ENCODE assay signal across 7 cellular contexts in genomic region chr10:49594594-49594993, GRCh38. TPM values are rescaled to one million over a fixed set of nuclear protein-coding genes. Genes with fewer than 3 reads are reported as not detected.
DNase-seq lines count a peak whose midpoint lies in the region; ATAC-seq, FAIRE-seq and TF ChIP-seq lines count a peak whose summit lies in the region.

No MANE protein-coding gene starts in this region.

- no peak overlapping the region for H2AK5ac ChIP-seq in H9 (ENCODE audit: insufficient read length, low read length)

- no peak overlapping the region for H3K4me3 Mint-ChIP-seq in H9

- H3K79me1 ChIP-seq in H9 (ENCODE audit: insufficient read depth, low read depth, low read length, poor library complexity, severe bottlenecking): no peaks in the 10 kb centered on the region

- no peak overlapping the region for H4K91ac ChIP-seq in H9 (ENCODE audit: insufficient read length, low read depth, low read length)

- no peaks in the 10 kb centered on the region for H3K9me3 Mint-ChIP-seq in H9

- no peaks in the 10 kb centered on the region for H4K20me1 ChIP-seq in H9 (ENCODE audit: control insufficient read depth, insufficient read depth, insufficient read length)

- FAIRE-seq in bronchial epithelial cell (lab: Jason Lieb, UNC): no peak

- H3K36me3 Mint-ChIP-seq in H9 (ENCODE audit: insufficient read depth in 1 of 3, low read depth in 3 of 3): no peaks in the 10 kb centered on the region

- WGBS in H9 (ENCODE audit: extremely low coverage, insufficient read length, low lambda C conversion rate): no CpG with 5 or more reads among the region's 6 CpGs

- H3K27me3 ChIP-seq in H9 (ENCODE audit: insufficient read depth, low read length): no peaks in the 10 kb centered on the region
- no peaks in the 10 kb centered on the region for H3K27me3 ChIP-seq in bronchial epithelial cell (ENCODE audit: control insufficient read depth, insufficient read depth, low read length)
- H3K27me3 ChIP-seq in uterus: no peaks in the 10 kb centered on the region

- no peak overlapping the region for H2BK120ac ChIP-seq in H9 (ENCODE audit: low read depth, low read length, poor library complexity, severe bottlenecking)

- DNase-seq in DMS153 (lab: John Stamatoyannopoulos, UW) (peak; percentile 31), H9 (peak; percentile 66), NCI-H82 (lab: John Stamatoyannopoulos, UW) (peak; percentile 77), bronchial epithelial cell (ENCODE audit: low read depth) (peak; percentile 50), left colon (peak in 1 of 2 donors; percentile 48), uterus (peak in 1 of 2 donors; percentile 28)

- peaks cover 13% of the 10 kb centered on the region in 2 experiments for H3K4me1 Mint-ChIP-seq in H9

- H3K4me2 ChIP-seq in H9 (ENCODE audit: insufficient read depth, insufficient read length, low read length): no peak overlapping the region

- H3K9ac ChIP-seq in H9 (ENCODE audit: extremely low read depth, insufficient read length, low read length): no peak overlapping the region

- no peak overlapping the region for H3K56ac ChIP-seq in H9 (ENCODE audit: insufficient read length, low read depth, low read length)

- no peak overlapping the region for H3K27ac Mint-ChIP-seq in H9

- no peaks in the 10 kb centered on the region for H3K4me1 ChIP-seq in H9 (ENCODE audit: insufficient read depth, low read length)
- no peaks in the 10 kb centered on the region for H3K4me1 ChIP-seq in uterus

- no peak overlapping the region for H4K8ac ChIP-seq in H9 (replicated peaks; ENCODE audit: insufficient read length, low read depth, low read length)

- H3K23ac ChIP-seq in H9 (ENCODE audit: insufficient read length, low read depth, low read length): no peak overlapping the region

- H2BK5ac ChIP-seq in H9 (ENCODE audit: insufficient read length, low read length): no peak overlapping the region

- no peak overlapping the region for H3T11ph ChIP-seq in H9 (ENCODE audit: low read length)

- H3K79me2 ChIP-seq in H9 (ENCODE audit: insufficient read depth, low read length): no peaks in the 10 kb centered on the region

- no peak overlapping the region for H3K4me3 ChIP-seq in bronchial epithelial cell (ENCODE audit: low read depth, low read length)
- no peak overlapping the region for H3K4me3 ChIP-seq in uterus

- TF ChIP-seq POLR2A in uterus (IDR thresholded peaks at IDR 0.05): no peak

- TF ChIP-seq CTCF in H9 (conservative IDR thresholded peaks at IDR 0.05) (peak; percentile 87), bronchial epithelial cell (IDR thresholded peaks at IDR 0.05; ENCODE audit: insufficient read depth, low read length, severe bottlenecking) (peak; percentile 82), uterus (IDR thresholded peaks at IDR 0.05) (peak; percentile 52 to 72 (median 65))

- H3K36me3 ChIP-seq in bronchial epithelial cell (ENCODE audit: control insufficient read depth, insufficient read depth, low read length): no peaks in the 10 kb centered on the region
- H3K36me3 ChIP-seq in uterus: no peaks in the 10 kb centered on the region

- no peak overlapping the region for H2BK20ac ChIP-seq in H9 (ENCODE audit: low read depth, low read length, poor library complexity, severe bottlenecking)

- no peaks in the 10 kb centered on the region for H3K23me2 ChIP-seq in H9 (ENCODE audit: insufficient read length, low read depth, low read length, poor library complexity, severe bottlenecking)

- H2AFZ ChIP-seq in H9 (ENCODE audit: low read length): no peak overlapping the region

- H3K4ac ChIP-seq in H9 (ENCODE audit: low read depth, low read length): no peak overlapping the region

- ATAC-seq in left colon (peak; percentile 65), HG02571 (IDR thresholded peaks at IDR 0.05; ENCODE audit: unreplicated experiment) (no peak)

- H3K27ac ChIP-seq in H9 (ENCODE audit: insufficient read length, low read depth, low read length) (no peak overlapping the region), uterus (no peak overlapping the region)

- H2BK15ac ChIP-seq in H9 (ENCODE audit: low read depth, low read length): no peak overlapping the region

- H3K18ac ChIP-seq in H9 (ENCODE audit: insufficient read length, low read depth, low read length): no peak overlapping the region

- no peak overlapping the region for H2BK12ac ChIP-seq in H9 (ENCODE audit: insufficient read length, low read depth, low read length)

- H3K9me3 ChIP-seq in H9 (ENCODE audit: control insufficient read depth, low read depth, low read length) (no peaks in the 10 kb centered on the region), uterus (no peaks in the 10 kb centered on the region)

- H3K27me3 Mint-ChIP-seq in H9 (ENCODE audit: low read depth): peaks cover 31% of the 10 kb centered on the region

- no peak overlapping the region for H3K14ac ChIP-seq in H9 (ENCODE audit: insufficient read depth, low read length)

- H4K5ac ChIP-seq in H9 (ENCODE audit: insufficient read length, low read depth, low read length): no peak overlapping the region

- intact Hi-C loops in left colon (cut with DNase I, micrococcal nuclease): no loop called here
- intact Hi-C loops in uterus (cut with DNase I; ENCODE audit: low total_unique reads): no loop called here

RNA-seq across cellular contexts. Expression of gene SLC18A3, which starts 15.5 kb away (rescaled TPM):
- total RNA-seq in H9 (2021): not detected in 2 replicates
- total RNA-seq in bronchial epithelial cell: not detected in 2 replicates
- total RNA-seq in left colon: under 1 TPM; 0.12 to 0.14 TPM
- total RNA-seq in uterus: under 1 TPM in 1 of 4 donors, not detected in 3; 0.07 TPM

RNA-seq across cellular contexts. Expression of gene CHAT, which starts 19.2 kb away (rescaled TPM):
- not detected in 2 replicates for total RNA-seq in H9 (2021)
- not detected in 2 replicates for total RNA-seq in bronchial epithelial cell
- under 1 TPM; 0.59 to 0.82 TPM for total RNA-seq in left colon
- total RNA-seq in uterus: not detected

RNA-seq across cellular contexts. Expression of gene ERCC6, which starts 55.7 kb away (rescaled TPM):
- total RNA-seq in H9 (2021): 18.2 and 19.5 TPM in 2 replicates
- total RNA-seq in bronchial epithelial cell: 19.2 and 21.9 TPM in 2 replicates
- 10 to 100 TPM; 16.4 to 24.5 TPM for total RNA-seq in left colon
- 10 to 100 TPM in 2 of 4 donors, 1 to 10 TPM in 2; 7.9 to 25.1 (median 16.3) TPM for total RNA-seq in uterus
